Comparison of ENCODE assay signal across 2 cellular contexts in genomic region chr7:44200163-44200562, GRCh38.
TF ChIP-seq lines count a peak whose summit lies in the region.

No MANE protein-coding gene starts in this region.

TF ChIP-seq in A549, 52 proteins besides CTCF, POLR2A, EP300 and RAD21:
- TF ChIP-seq KDM1A (IDR thresholded peaks at IDR 0.05; ENCODE audit: low read depth): 0 out of 2 replicates have a peak, but pooled peaks have one; percentile 33

TF ChIP-seq in HEK293, 187 proteins besides CTCF, POLR2A, EP300 and RAD21:
- TF ChIP-seq ZNF146 (tag by site-specific recombination; IDR thresholded peaks at IDR 0.05): peak; percentile 89
TF ChIP-seq in HEK293: peak in this region for 1; not testable (repeated sequence) for 186.
